Comparison of ENCODE assay signal across 23 cellular contexts in genomic region chr4:82439088-82439487, GRCh38.
"Had no signal": no experiment of that assay in that cellular context is flagged by ENCODE, and none has a peak within 500 bp of the region (broad histone marks: within the 10 kb centered on the region; RNA-seq: fewer than 3 reads in every experiment).

No MANE protein-coding gene starts in this region.

- FAIRE-seq: bronchial epithelial cell, small intestine had no signal

- H3K27ac Mint-ChIP-seq: endodermal cell had no signal

- H3K27ac ChIP-seq: coronary artery, gastrocnemius medialis, left lung, upper lobe of right lung had no signal

- H3K27me3 Mint-ChIP-seq: activated CD4-positive, alpha-beta T cell treated with anti-CD3 and anti-CD28 coated beads, Interleukin-2, amount 10 ng/mL, durations not matched to agents 7 days and 5 days; naive B cell; stimulated activated naive B cell treated with anti-CD40 and anti-IgM and Interleukin-4, amounts not matched to agents 10 μg/mL and 1 μg/mL and 100 μg/mL, for 72 hours had no signal

- H3K4me2 ChIP-seq: SK-N-SH had no signal

- H3K4me1 ChIP-seq: gastrocnemius medialis, left lung, upper lobe of right lung had no signal

- H3K27me3 ChIP-seq: esophagus squamous epithelium, gastrocnemius medialis, left lung, upper lobe of right lung had no signal

- H3K9me3 ChIP-seq: esophagus squamous epithelium, gastrocnemius medialis, left lung, SK-N-SH, upper lobe of right lung had no signal

- H3K9ac ChIP-seq: SK-N-SH had no signal

- DNase-seq: activated CD4-positive, alpha-beta T cell treated with anti-CD3 and anti-CD28 coated beads, Interleukin-2, amount 10 ng/mL, durations not matched to agents 7 days and 5 days; activated CD8-positive, alpha-beta memory T cell treated with anti-CD3 and anti-CD28 coated beads, Interleukin-2, amount 50 U/mL, for 4 hours; activated naive CD4-positive, alpha-beta T cell; amniotic stem cell; cerebellar nuclear complex; endodermal cell; esophagus squamous epithelium; gastrocnemius medialis; hippocampal formation; kidney glomerular epithelial cell; left lung; naive B cell; posterior cingulate gyrus; SK-N-SH; small intestine; stimulated activated CD4-positive, alpha-beta T cell treated with anti-CD3 and anti-CD28 coated beads, Interleukin-2, amount 100 ng/mL, for 24 hours; stimulated activated naive B cell treated with anti-CD40 and anti-IgM and Interleukin-4, amounts not matched to agents 10 μg/mL and 1 μg/mL and 100 μg/mL, for 72 hours; upper lobe of right lung had no signal

- H3K4me3 Mint-ChIP-seq: activated CD4-positive, alpha-beta T cell treated with anti-CD3 and anti-CD28 coated beads, Interleukin-2, amount 10 ng/mL, durations not matched to agents 7 days and 5 days; endodermal cell; neural crest cell; stimulated activated naive B cell treated with anti-CD40 and anti-IgM and Interleukin-4, amounts not matched to agents 10 μg/mL and 1 μg/mL and 100 μg/mL, for 72 hours had no signal

- H3K4me3 ChIP-seq: coronary artery, esophagus squamous epithelium, gastrocnemius medialis, left lung, lung, upper lobe of right lung had no signal

- ATAC-seq: gastrocnemius medialis; left lung; sciatic nerve; stimulated activated naive B cell treated with anti-CD40 and anti-IgM and Interleukin-4, amounts not matched to agents 10 μg/mL and 1 μg/mL and 100 μg/mL, for 72 hours; upper lobe of right lung had no signal

- H3K9me3 Mint-ChIP-seq: activated CD4-positive, alpha-beta T cell treated with anti-CD3 and anti-CD28 coated beads, Interleukin-2, amount 10 ng/mL, durations not matched to agents 7 days and 5 days; endodermal cell; naive B cell; neural crest cell; stimulated activated naive B cell treated with anti-CD40 and anti-IgM and Interleukin-4, amounts not matched to agents 10 μg/mL and 1 μg/mL and 100 μg/mL, for 72 hours had no signal

- H3K36me3 Mint-ChIP-seq: naive B cell had no signal

- H3K36me3 ChIP-seq: gastrocnemius medialis, left lung, upper lobe of right lung had no signal
